ENCODE assay signal across 8 cellular contexts in genomic region chr6:26033132-26033941, GRCh38. TPM values are rescaled to one million over a fixed set of nuclear protein-coding genes. Genes with fewer than 3 reads are reported as not detected.
DNase-seq lines count a peak whose midpoint lies in the region; ATAC-seq, FAIRE-seq and TF ChIP-seq lines count a peak whose summit lies in the region.

No MANE protein-coding gene starts in this region.

- H3K9ac ChIP-seq in K562 (ENCODE audit: insufficient read depth in 1 of 2, low read depth in 2 of 2, low read length in 2 of 2) = peak overlapping the region; percentile 92 to 94
- peak overlapping the region; percentile 87 for H3K9ac ChIP-seq in rectal smooth muscle tissue (ENCODE audit: low read length)

- CTCF ChIA-PET in K562 (lab: Yijun Ruan, JAX; ENCODE audit: low intra/inter-chr PET ratio) = interaction anchor here (1.5 kb wide), 1 partner anchor 22 kb away, joined by 4 read pairs; no protein-coding TSS in a partner anchor

- WGBS in K562 (ENCODE audit: insufficient coverage, low coverage, missing lambda C conversion rate) = under 1% methylated on average over 46 of the region's 46 CpGs

- H3K4me3 ChIP-seq in K562 (peak overlapping the region; percentile 61), rectal smooth muscle tissue (ENCODE audit: low read length) (peak overlapping the region; percentile 88)

- no peak for TF ChIP-seq CTCF in K562 (IDR thresholded peaks at IDR 0.05 in 2 of 3, conservative IDR thresholded peaks at IDR 0.05 in 1 of 3; ENCODE audit: insufficient read depth in 2 of 3, low read depth in 1 of 3, low read length in 3 of 3)

- peak; percentile 99 for FAIRE-seq in A204.1 (lab: Jason Lieb, UNC)
- peak; percentile 88 for FAIRE-seq in K562 (lab: Jason Lieb, UNC)

- in situ Hi-C loops in K562 (cut with MboI) = loop anchor here (5.0 kb wide), 1 partner anchor 1099 kb away; a partner anchor contains a TSS

- H2AFZ ChIP-seq in K562 (ENCODE audit: low read depth, low read length) = peak overlapping the region; percentile 54

- no peak for TF ChIP-seq POLR2A in GM18505 (IDR thresholded peaks at IDR 0.05; ENCODE audit: borderline replicate concordance, extremely low read depth, insufficient read depth, insufficient read length)
- peak; percentile 99 for TF ChIP-seq POLR2A in K562 (conservative IDR thresholded peaks at IDR 0.05)

- H3K9me1 ChIP-seq in K562 (ENCODE audit: control insufficient read depth, insufficient read depth, low read length) = no peaks in the 10 kb centered on the region

- no TSS peak for BruUV-seq in K562 (replicated peaks; lab: Mats Ljungman, UMichigan)

- peak overlapping the region; percentile 99 for H3K27ac ChIP-seq in K562 (ENCODE audit: extremely low read depth, low read depth, low read length)
- peak overlapping the region; percentile 97 for H3K27ac ChIP-seq in rectal smooth muscle tissue (ENCODE audit: low read depth, low read length)

- DNase-seq in NCI-H1436 (lab: John Stamatoyannopoulos, UW) = peak; percentile 91
- DNase-seq in T follicular helper cell (ENCODE audit: low read depth) = peak; percentile 40
- peak; percentile 70 to 97 (median 86) for DNase-seq in K562 (ENCODE audit: extremely low read depth in 1 of 4, low spot score in 3 of 4)
- peak; percentile 26 to 91 for DNase-seq in hippocampal formation (lab: John Stamatoyannopoulos, UW)

- H3K9me3 ChIP-seq in K562 (replicated peaks; ENCODE audit: control insufficient read depth, insufficient read depth, low read depth, low read length) = no peaks in the 10 kb centered on the region

- peak overlapping the region; percentile 99 for H3K4me2 ChIP-seq in K562 (ENCODE audit: insufficient read depth, low read length)

- H4K20me1 ChIP-seq in K562 (replicated peaks; ENCODE audit: control insufficient read depth, insufficient read depth, low read length) = peaks cover 5% of the 10 kb centered on the region

- H3K36me3 ChIP-seq in K562 (ENCODE audit: control insufficient read depth, insufficient read depth, low read length) (peaks cover 7% of the 10 kb centered on the region; the same call in 1 of the 3 replicates), rectal smooth muscle tissue (ENCODE audit: control insufficient read depth, insufficient read depth, low read length) (no peaks in the 10 kb centered on the region)

- H3K27me3 ChIP-seq in K562 (ENCODE audit: control insufficient read depth in 2 of 2, insufficient read depth in 2 of 2, low read length in 2 of 2) = no peaks in the 10 kb centered on the region
- no peaks in the 10 kb centered on the region for H3K27me3 ChIP-seq in rectal smooth muscle tissue (ENCODE audit: control insufficient read depth, insufficient read depth, low read length)

- TF ChIP-seq EP300 in K562 (IDR thresholded peaks at IDR 0.05; ENCODE audit: low read length) = peak; percentile 44; the same call in 1 of the 2 replicates

- TF ChIP-seq RAD21 in K562 (CRISPR knock-in tag; conservative IDR thresholded peaks at IDR 0.05 in 1 of 2, IDR thresholded peaks at IDR 0.05 in 1 of 2) = peak in 1 of 2 experiments; percentile 7; a peak in 2 of 4 replicates

- POLR2A ChIA-PET in K562 (lab: Yijun Ruan, JAX) = interaction anchor here (0.6 to 13.8 kb wide), 25 partner anchors 8 to 1860 kb away, joined by 3 to 597 read pairs (median 14); partner anchors contain the start of gene HFE

- H3K4me1 ChIP-seq in K562 (replicated peaks in 1 of 2; ENCODE audit: control insufficient read depth in 2 of 2, insufficient read depth in 2 of 2, low read length in 2 of 2) (peaks cover 13 to 35% of the 10 kb centered on the region in 2 experiments), rectal smooth muscle tissue (ENCODE audit: control insufficient read depth, insufficient read depth, low read length) (peaks cover 13% of the 10 kb centered on the region)

- intact Hi-C loops in K562 (cut with micrococcal nuclease) = loop anchor here (1.0 to 10.0 kb wide), 5 partner anchors 124 to 1859 kb away; a partner anchor contains a TSS

- ATAC-seq in GM18505 (IDR thresholded peaks at IDR 0.05; ENCODE audit: unreplicated experiment) = peak; percentile 46
- ATAC-seq in HG02885 (IDR thresholded peaks at IDR 0.05; ENCODE audit: poor library complexity, unreplicated experiment) = peak; percentile 65
- ATAC-seq in K562 = peak; percentile 63

- peaks cover 44% of the 10 kb centered on the region for H3K79me2 ChIP-seq in K562 (ENCODE audit: control insufficient read depth, insufficient read depth, low read length)

TF ChIP-seq in K562, 482 proteins besides CTCF, POLR2A, EP300 and RAD21 (continues in another document):
- TF ChIP-seq RBM39 (optimal IDR thresholded peaks at IDR 0.05; ENCODE audit: low read depth, low read length) (no peak), ILF3 (IDR thresholded peaks at IDR 0.05; ENCODE audit: borderline replicate concordance) (no peak), ZNF668 (CRISPR knock-in tag; IDR thresholded peaks at IDR 0.05) (no peak), HCFC1 (IDR thresholded peaks at IDR 0.05; ENCODE audit: low read depth, low read length) (0 out of 2 replicates have a peak, but pooled peaks have one; percentile 13), HDAC6 (IDR thresholded peaks at IDR 0.05; ENCODE audit: low read depth, low read length) (no peak), PCBP1 (IDR thresholded peaks at IDR 0.05; ENCODE audit: low read depth, low read length, poor library complexity, severe bottlenecking) (peak; percentile 94), DPF2 (IDR thresholded peaks at IDR 0.05) (no peak), MYC (IDR thresholded peaks at IDR 0.05; ENCODE audit: low read depth, low read length) (peak; percentile 76; the same call in 1 of the 2 replicates), MYC (CRISPR knock-in tag; IDR thresholded peaks at IDR 0.05; ENCODE audit: borderline replicate concordance, low read depth) (no peak), ZNF740 (CRISPR knock-in tag; IDR thresholded peaks at IDR 0.05) (no peak), ZNF740 (tag; IDR thresholded peaks at IDR 0.05) (no peak), ATF6 (CRISPR knock-in tag; IDR thresholded peaks at IDR 0.05) (no peak), PPARD (CRISPR knock-in tag; IDR thresholded peaks at IDR 0.05) (no peak), SIN3A (IDR thresholded peaks at IDR 0.05; ENCODE audit: borderline replicate concordance in 2 of 2, control insufficient read depth in 1 of 2, low read depth in 2 of 2, low read length in 2 of 2) (peak; percentile 55; a peak in 2 of 4 replicates)
- TF ChIP-seq, protein P1, sequence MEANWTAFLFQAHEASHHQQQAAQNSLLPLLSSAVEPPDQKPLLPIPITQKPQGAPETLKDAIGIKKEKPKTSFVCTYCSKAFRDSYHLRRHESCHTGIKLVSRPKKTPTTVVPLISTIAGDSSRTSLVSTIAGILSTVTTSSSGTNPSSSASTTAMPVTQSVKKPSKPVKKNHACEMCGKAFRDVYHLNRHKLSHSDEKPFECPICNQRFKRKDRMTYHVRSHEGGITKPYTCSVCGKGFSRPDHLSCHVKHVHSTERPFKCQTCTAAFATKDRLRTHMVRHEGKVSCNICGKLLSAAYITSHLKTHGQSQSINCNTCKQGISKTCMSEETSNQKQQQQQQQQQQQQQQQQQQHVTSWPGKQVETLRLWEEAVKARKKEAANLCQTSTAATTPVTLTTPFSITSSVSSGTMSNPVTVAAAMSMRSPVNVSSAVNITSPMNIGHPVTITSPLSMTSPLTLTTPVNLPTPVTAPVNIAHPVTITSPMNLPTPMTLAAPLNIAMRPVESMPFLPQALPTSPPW (CRISPR knock-in tag; IDR thresholded peaks at IDR 0.05) = no peak

RNA-seq across cellular contexts. Expression of gene HFE, which starts 53.9 kb away (rescaled TPM):
- total RNA-seq in K562 (2011; cell fraction: chromatin; rRNA removed; ENCODE audit: low replicate concordance) = 2.3 and 3.3 TPM in 2 replicates
- total RNA-seq in K562 (2011; cell fraction: nucleolus; rRNA removed) = 1.3 and 2.2 TPM in 2 replicates
- 2.1 and 3.3 TPM in 2 replicates for total RNA-seq in K562 (2011; cell fraction: nucleoplasm; rRNA removed)
- total RNA-seq in K562 (2014; rRNA removed) (0.14 and 0.73 TPM in 2 replicates), K562 (2014; rRNA removed; fragmentation: Illumina TruSeq; extraction: Trizol) (0.76 and 1.1 TPM in 2 replicates), K562 (2015; rRNA removed; fragmentation: Illumina TruSeq; extraction: Trizol) (1.2 and 1.3 TPM in 2 replicates), K562 (2021) (0.58 and 0.98 TPM in 2 replicates)
- polyA plus RNA-seq in K562 (2011; rRNA removed) (0.54 and 1.1 TPM in 2 replicates), K562 (2014; fragmentation: Illumina TruSeq; extraction: Trizol) (0.78 and 0.89 TPM in 2 replicates), K562 (2014; fragmentation: Nextera tagmentation; extraction: Ambion mirVana) (under 1 TPM; 0.17 to 0.31 TPM), K562 (2014; rRNA removed) (0.84 and 1.2 TPM in 2 replicates)
- 0.66 and 0.88 TPM in 2 replicates for polyA plus RNA-seq in K562 (2011; cell fraction: cytosol; rRNA removed)
- 0.65 and 0.95 TPM in 2 replicates for polyA plus RNA-seq in K562 (2011; cell fraction: nucleus; rRNA removed)
- polyA plus RNA-seq in K562 (2012) = 1.8 and 2.4 TPM in 2 replicates
- polyA minus RNA-seq in K562 (2011; rRNA and poly(A)+ RNA removed) = 1.3 and 1.7 TPM in 2 replicates
- 0.95 TPM in 1 of 2 replicates, not detected in the other for polyA minus RNA-seq in K562 (2011; cell fraction: cytosol; rRNA and poly(A)+ RNA removed)
- 0.44 and 0.94 TPM in 2 replicates for polyA minus RNA-seq in K562 (2011; cell fraction: nucleus; rRNA and poly(A)+ RNA removed)

Comparison
In these comparisons a context has a peak if more than half of its experiments do, and no peak if none do; other contexts are left out.
1. Peak in every context shown above with its lines: DNase-seq, ATAC-seq, H3K4me3 ChIP-seq and H3K27ac ChIP-seq.
2. DNase-seq: peak in every context shown above with its lines; median percentile 91 in NCI-H1436; 86 in K562; 58 in hippocampal formation; 40 in T follicular helper cell.